Comparison of ENCODE assay signal across 13 cellular contexts in genomic region chr7:18538554-18539250, GRCh38. TPM values are rescaled to one million over a fixed set of nuclear protein-coding genes. Genes with fewer than 3 reads are reported as not detected.
DNase-seq lines count a peak whose midpoint lies in the region; ATAC-seq, FAIRE-seq and TF ChIP-seq lines count a peak whose summit lies in the region.
"Had no signal": no experiment of that assay in that cellular context is flagged by ENCODE, and none has a peak within 500 bp of the region (broad histone marks: within the 10 kb centered on the region; RNA-seq: fewer than 3 reads in every experiment).

No MANE protein-coding gene starts in this region.

- no peak for TF ChIP-seq EP300 in GM12878 (IDR thresholded peaks at IDR 0.05; ENCODE audit: borderline replicate concordance in 1 of 2, control insufficient read depth in 1 of 2, low read depth in 2 of 2, low read length in 2 of 2)

- intact Hi-C loops in GM12878 (cut with micrococcal nuclease; ENCODE audit: unreplicated experiment): no loop called here

- H3K9me3 ChIP-seq in GM12878 (replicated peaks; ENCODE audit: control insufficient read depth, insufficient read depth, low read length): no peaks in the 10 kb centered on the region
- H3K9me3 ChIP-seq: pancreas had no signal

- H3K4me3 ChIP-seq in GM12878: no peak overlapping the region
- H3K4me3 ChIP-seq: pancreas had no signal

- no peak for TF ChIP-seq RAD21 in GM12878 (IDR thresholded peaks at IDR 0.05; ENCODE audit: insufficient read depth, low read depth, low read length)

- SMC1A ChIA-PET in GM12878 (lab: Charles Lee; ENCODE audit: uncharacterized antibody, unreplicated experiment): interaction anchor here (0.7 to 1.5 kb wide), 4 partner anchors 20 to 64 kb away, joined by 3 to 5 read pairs (median 4); no protein-coding TSS in a partner anchor

- in situ Hi-C loops in GM12878 (cut with MboI): no loop called here

- TF ChIP-seq CTCF in GM12878 (IDR thresholded peaks at IDR 0.05 in 2 of 3, conservative IDR thresholded peaks at IDR 0.05 in 1 of 3; ENCODE audit: control insufficient read depth in 2 of 3, extremely low read depth in 1 of 3, insufficient read depth in 1 of 3, low read depth in 3 of 3, low read length in 3 of 3): no peak

- DNase-seq in GM12878 (ENCODE audit: low read depth, low spot score): no peak
- no peak for DNase-seq in OCI-M2 (lab: John Stamatoyannopoulos, UW; ENCODE audit: unreplicated experiment)
- no peak for DNase-seq in NOMO-1 treated with dmso at 0.1 percent for 144 hours (lab: John Stamatoyannopoulos, UW; ENCODE audit: unreplicated experiment)
- DNase-seq in EL: no peak
- DNase-seq: activated CD4-positive, alpha-beta T cell treated with anti-CD3 and anti-CD28 coated beads, Interleukin-2, amount 50 U/mL, for 48 hours; H7; left cardiac atrium; MV-4-11; pancreas had no signal

- H3K4me1 ChIP-seq in GM12878 (ENCODE audit: control insufficient read depth, insufficient read depth, low read length): no peaks in the 10 kb centered on the region

- no peaks in the 10 kb centered on the region for H4K20me1 ChIP-seq in GM12878 (ENCODE audit: control insufficient read depth, insufficient read depth)

- no peaks in the 10 kb centered on the region for H3K79me2 ChIP-seq in GM12878 (ENCODE audit: control insufficient read depth, insufficient read depth, low read length)

- POLR2A ChIA-PET in GM12878 (lab: Charles Lee): interaction anchor here (1.0 kb wide), 1 partner anchor 41 kb away, joined by 3 read pairs; no protein-coding TSS in a partner anchor

- TF ChIP-seq POLR2A in GM12878 (IDR thresholded peaks at IDR 0.05; ENCODE audit: low read depth, low read length): no peak

- no peak overlapping the region for H3K9ac ChIP-seq in GM12878 (ENCODE audit: control insufficient read depth, insufficient read depth, low read length)

- H3K36me3 ChIP-seq in GM12878 (ENCODE audit: control insufficient read depth in 2 of 2, insufficient read depth in 2 of 2, low read length in 1 of 2): no peaks in the 10 kb centered on the region
- H3K36me3 ChIP-seq: pancreas had no signal

- no peak overlapping the region for H2AFZ ChIP-seq in GM12878 (ENCODE audit: control insufficient read depth, low read depth, low read length)

- RAD21 ChIA-PET in GM12878 (lab: Charles Lee; ENCODE audit: unreplicated experiment): no interaction called here

- H3K27me3 ChIP-seq in GM12878 (replicated peaks in 1 of 2; ENCODE audit: control insufficient read depth in 2 of 2, insufficient read depth in 2 of 2, low read length in 1 of 2): no peaks in the 10 kb centered on the region

- CTCF ChIA-PET in GM12878 (lab: Yijun Ruan, JAX): interaction anchor here (1.3 to 1.4 kb wide), 2 partner anchors 29 to 42 kb away, joined by 3 read pairs; no protein-coding TSS in a partner anchor

- no peak overlapping the region for H3K4me2 ChIP-seq in GM12878 (ENCODE audit: control insufficient read depth, insufficient read depth)

- BruUV-seq in GM12878 (replicated peaks; lab: Mats Ljungman, UMichigan): no TSS peak

- ATAC-seq in GM18868 (IDR thresholded peaks at IDR 0.05; ENCODE audit: unreplicated experiment): peak; percentile 84
- ATAC-seq in GM21447 (IDR thresholded peaks at IDR 0.05; ENCODE audit: unreplicated experiment): peak; percentile 76
- ATAC-seq in HG03097 (IDR thresholded peaks at IDR 0.05; ENCODE audit: low FRiP score, unreplicated experiment): peak; percentile 69
- ATAC-seq in GM12878: peak; percentile 82
- ATAC-seq: left cardiac atrium, pancreas had no signal

- H3K27ac ChIP-seq in GM12878 (ENCODE audit: control insufficient read depth, insufficient read depth): no peak overlapping the region
- H3K27ac ChIP-seq: pancreas had no signal

- FAIRE-seq in GM12878 (lab: Jason Lieb, UNC): no peak
- FAIRE-seq: bronchial epithelial cell, pancreas had no signal

TF ChIP-seq in GM12878, 131 proteins besides CTCF, POLR2A, EP300 and RAD21 (continues in another document):
- TF ChIP-seq NBN (IDR thresholded peaks at IDR 0.05): no peak
- TF ChIP-seq ZBED1 (IDR thresholded peaks at IDR 0.05; ENCODE audit: borderline replicate concordance): no peak
- TF ChIP-seq ZNF24 (IDR thresholded peaks at IDR 0.05): no peak
- TF ChIP-seq JUNB (IDR thresholded peaks at IDR 0.05): peak; percentile 53
- TF ChIP-seq CBX5 (IDR thresholded peaks at IDR 0.05; ENCODE audit: low read depth): no peak
- peak; percentile 59; the same call in 1 of the 2 replicates for TF ChIP-seq ATF2 (IDR thresholded peaks at IDR 0.05; ENCODE audit: low read length)
- no peak for TF ChIP-seq CUX1 (IDR thresholded peaks at IDR 0.05; ENCODE audit: insufficient replicate concordance, low read depth, low read length)
- TF ChIP-seq NFIC (IDR thresholded peaks at IDR 0.05; ENCODE audit: low read depth, low read length): peak; percentile 51
- peak; percentile 34; the same call in 1 of the 2 replicates for TF ChIP-seq RELB (IDR thresholded peaks at IDR 0.05; ENCODE audit: low read depth)

RNA-seq across cellular contexts. Expression of gene HDAC9, which starts 43.2 kb away (rescaled TPM):
- 2.3 and 2.9 TPM in 2 replicates for total RNA-seq in GM12878 (2013; cell fraction: nucleolus; rRNA removed)
- total RNA-seq in GM12878 (2014; rRNA removed) (0.90 and 2.9 TPM in 2 replicates), GM12878 (2014; rRNA removed; fragmentation: Illumina TruSeq; extraction: Trizol) (1.3 and 1.7 TPM in 2 replicates), GM12878 (2021) (0.92 and 1.9 TPM in 2 replicates)
- 2.9 TPM for polyA plus RNA-seq in GM12878 (2011; ENCODE audit: low read depth)
- polyA plus RNA-seq in GM12878 (2011; rRNA removed) (12.8 and 15.6 TPM in 2 replicates), GM12878 (2014; fragmentation: Illumina TruSeq; extraction: Trizol) (0.93 and 1.6 TPM in 2 replicates), GM12878 (2014; fragmentation: Nextera tagmentation; extraction: Ambion mirVana) (under 1 TPM; 0.73 to 0.74 TPM), GM12878 (2014; rRNA removed) (0.72 and 1.0 TPM in 2 replicates), GM12878 (2016; fragmentation: Nextera tagmentation; extraction: Ambion mirVana) (1 to 10 TPM in 1 of 2 experiments, under 1 TPM in 1; 0.88 to 1.3 TPM)
- 7.0 and 8.4 TPM in 2 replicates for polyA plus RNA-seq in GM12878 (2011; cell fraction: cytosol; rRNA removed)
- 11.0 and 11.6 TPM in 2 replicates for polyA plus RNA-seq in GM12878 (2011; cell fraction: nucleus; rRNA removed)
- 4.5 and 5.7 TPM in 2 replicates for polyA plus RNA-seq in GM12878 (2012)
- 33.5 and 53.8 TPM in 2 replicates for polyA minus RNA-seq in GM12878 (2011; rRNA and poly(A)+ RNA removed)
- polyA minus RNA-seq in GM12878 (2011; cell fraction: cytosol; rRNA and poly(A)+ RNA removed): 9.0 and 10.8 TPM in 2 replicates
- polyA minus RNA-seq in GM12878 (2011; cell fraction: nucleus; rRNA and poly(A)+ RNA removed): 46.3 and 61.4 TPM in 2 replicates
